Comparison of ENCODE assay signal across 9 cellular contexts in genomic region chr2:115359550-115359949, GRCh38.
"Had no signal": no experiment of that assay in that cellular context is flagged by ENCODE, and none has a peak within 500 bp of the region (broad histone marks: within the 10 kb centered on the region; RNA-seq: fewer than 3 reads in every experiment).

No MANE protein-coding gene starts in this region.

- FAIRE-seq: H54 had no signal

- H3K4me3 ChIP-seq: GM23248, GM23338, HAP-1 had no signal

- DNase-seq: GM23248, GOT3, H7, HCEC 1CT, HFFc6 had no signal

- ATAC-seq: GM23338, HCT116 had no signal

- H2AFZ ChIP-seq: GM23248, GM23338 had no signal

- H3K27ac ChIP-seq: GM23248 had no signal

- H3K27ac Mint-ChIP-seq: HFFc6 had no signal

- H3K4me3 Mint-ChIP-seq: GM23338, HFFc6 had no signal

- H3K4me2 ChIP-seq: GM23338 had no signal

- H3K9ac ChIP-seq: GM23248 had no signal

- H3K36me3 ChIP-seq: HAP-1 had no signal
